In genomic region chr4:8101213-8101781, GRCh38 we compare ENCODE assay signal across 13 cellular contexts. TPM values are rescaled to one million over a fixed set of nuclear protein-coding genes. Genes with fewer than 3 reads are reported as not detected.
A peak's percentile ranks its signal among the peaks of the same experiment; 100 is the strongest.
DNase-seq lines count a peak whose midpoint lies in the region; ATAC-seq and TF ChIP-seq lines count a peak whose summit lies in the region.
"Had no signal": no experiment of that assay in that cellular context is flagged by ENCODE, and none has a peak within 500 bp of the region (broad histone marks: within the 10 kb centered on the region; RNA-seq: fewer than 3 reads in every experiment).

No MANE protein-coding gene starts in this region.

- WGBS in gastroesophageal sphincter (ENCODE audit: low coverage in 1 of 2), 2 donors: 56 to 67% methylated on average over 5 to 14 of the region's 18 CpGs

- no peak for TF ChIP-seq EP300 in gastroesophageal sphincter (IDR thresholded peaks at IDR 0.05)

- H3K4me3 ChIP-seq in adipocyte (ENCODE audit: low read length) (no peak overlapping the region), gastroesophageal sphincter (no peak overlapping the region)
- H3K4me3 ChIP-seq: HAP-1 had no signal

- TF ChIP-seq CTCF in gastroesophageal sphincter (IDR thresholded peaks at IDR 0.05): no peak

- ATAC-seq in gastroesophageal sphincter: peak; percentile 66
- ATAC-seq in HG02973 (IDR thresholded peaks at IDR 0.05; ENCODE audit: unreplicated experiment): no peak
- ATAC-seq: stimulated activated effector memory CD8-positive, alpha-beta T cell treated with anti-CD3 and anti-CD28 coated beads, Interleukin-12 subunit alpha, Interleukin-12 subunit beta, amount 100 ng/mL, for 72 hours had no signal

- DNase-seq in Daoy (ENCODE audit: low read depth): peak; percentile 21
- peak; percentile 37 for DNase-seq in adipocyte (ENCODE audit: low read depth)
- peak; percentile 5 for DNase-seq in pons (ENCODE audit: low spot score)
- DNase-seq in NCI-H748 treated with DMSO at 0.1 percent for 48 hours (lab: John Stamatoyannopoulos, UW): no peak
- DNase-seq in germinal center (ENCODE audit: low spot score): no peak
- DNase-seq in MV-4-11 (lab: John Stamatoyannopoulos, UW): no peak
- DNase-seq: GF-D8, NCI-H526 treated with DMSO at 0.1 percent for 48 hours, SK-N-SH had no signal

- H3K27me3 ChIP-seq in adipocyte (replicated peaks; ENCODE audit: control insufficient read depth, insufficient read depth, low read length) (peaks cover 21% of the 10 kb centered on the region), gastroesophageal sphincter (no peaks in the 10 kb centered on the region)

- TF ChIP-seq POLR2A in gastroesophageal sphincter (IDR thresholded peaks at IDR 0.05): no peak

- peaks cover 3% of the 10 kb centered on the region for H3K9me3 ChIP-seq in adipocyte (ENCODE audit: control insufficient read depth, low read length)
- no peaks in the 10 kb centered on the region for H3K9me3 ChIP-seq in gastroesophageal sphincter
- H3K9me3 ChIP-seq: HAP-1, SK-N-SH had no signal

- H3K27ac ChIP-seq in gastroesophageal sphincter: peak overlapping the region in 2 of 4 donors; percentile 28 to 40

- H3K36me3 ChIP-seq in adipocyte (ENCODE audit: control insufficient read depth, insufficient read depth, low read length, severe bottlenecking) (peaks cover 1% of the 10 kb centered on the region), gastroesophageal sphincter (peaks cover 0 to 33% of the 10 kb centered on the region in 2 donors)
- H3K36me3 ChIP-seq: HAP-1 had no signal

- peak overlapping the region; percentile 75 for H3K9ac ChIP-seq in adipocyte (ENCODE audit: low read length)
- H3K9ac ChIP-seq: SK-N-SH had no signal

- peaks cover 41% of the 10 kb centered on the region for H3K4me1 ChIP-seq in adipocyte (ENCODE audit: control insufficient read depth, insufficient read depth, low read length)
- H3K4me1 ChIP-seq in gastroesophageal sphincter: peaks cover 0 to 22% (median 0%) of the 10 kb centered on the region in 3 donors

RNA-seq across cellular contexts. Expression of gene ABLIM2, which starts 57.3 kb away (rescaled TPM):
- total RNA-seq in Daoy (2014; rRNA removed; shearing (Covaris generic)): 0.21 and 0.23 TPM in 2 replicates
- 10 to 100 TPM in 1 of 4 donors, 1 to 10 TPM in 3; 5.0 to 13.5 (median 8.0) TPM for total RNA-seq in gastroesophageal sphincter

Comparison
In these comparisons a context has a peak if more than half of its experiments do, and no peak if none do; other contexts are left out.
1. DNase-seq: peak in Daoy (single experiment), adipocyte (single experiment) and pons (single experiment); none in NCI-H748 treated with DMSO at 0.1 percent for 48 hours (single experiment), germinal center (single experiment) and MV-4-11 (single experiment).